Comparison of ENCODE assay signal across 1 cellular context in genomic region chr1:151192047-151192446, GRCh38.
A peak's percentile ranks its signal among the peaks of the same experiment; 100 is the strongest.
TF ChIP-seq lines count a peak whose summit lies in the region.

No MANE protein-coding gene starts in this region.

TF ChIP-seq in HepG2, 621 proteins besides CTCF, POLR2A, EP300 and RAD21:
- no peak for TF ChIP-seq ZNF142 (CRISPR knock-in tag; IDR thresholded peaks at IDR 0.05)
- no peak for TF ChIP-seq PRDM10 (CRISPR knock-in tag; IDR thresholded peaks at IDR 0.05; ENCODE audit: low read depth)
- TF ChIP-seq ARID4A (CRISPR knock-in tag; IDR thresholded peaks at IDR 0.05; ENCODE audit: borderline replicate concordance), result no peak
- no peak for TF ChIP-seq TAF1 (CRISPR knock-in tag; IDR thresholded peaks at IDR 0.05)
- no peak for TF ChIP-seq ZBTB21 (CRISPR knock-in tag; IDR thresholded peaks at IDR 0.05)
- no peak for TF ChIP-seq ZNF543 (CRISPR knock-in tag; IDR thresholded peaks at IDR 0.05)
- peak; percentile 65; the same call in 1 of the 2 replicates for TF ChIP-seq CEBPB (IDR thresholded peaks at IDR 0.05; ENCODE audit: borderline replicate concordance, low read depth, low read length)
- TF ChIP-seq STAG1 (CRISPR knock-in tag; IDR thresholded peaks at IDR 0.05), result no peak
- peak in 1 of 2 experiments; percentile 58; a peak in 1 of 4 replicates for TF ChIP-seq ATF4 (CRISPR knock-in tag; IDR thresholded peaks at IDR 0.05)
- 0 out of 2 replicates have a peak, but pooled peaks have one; percentile 33 for TF ChIP-seq FOXP4 (CRISPR knock-in tag; IDR thresholded peaks at IDR 0.05)
- TF ChIP-seq GMEB1 (CRISPR knock-in tag; IDR thresholded peaks at IDR 0.05; ENCODE audit: borderline replicate concordance), result no peak
- TF ChIP-seq FOXP1 (IDR thresholded peaks at IDR 0.05), result no peak
- peak; percentile 47; the same call in 1 of the 2 replicates for TF ChIP-seq FOXP1 (CRISPR knock-in tag; IDR thresholded peaks at IDR 0.05)
- no peak for TF ChIP-seq ISL2 (CRISPR knock-in tag; IDR thresholded peaks at IDR 0.05)
- no peak for TF ChIP-seq TIGD3 (CRISPR knock-in tag; IDR thresholded peaks at IDR 0.05; ENCODE audit: borderline replicate concordance)
- no peak for TF ChIP-seq NR2C2 (CRISPR knock-in tag; IDR thresholded peaks at IDR 0.05; ENCODE audit: borderline replicate concordance)
- no peak for TF ChIP-seq KAT8 (CRISPR knock-in tag; IDR thresholded peaks at IDR 0.05)
- no peak for TF ChIP-seq CERS6 (CRISPR knock-in tag; IDR thresholded peaks at IDR 0.05)
- no peak for TF ChIP-seq ZBTB42 (CRISPR knock-in tag; IDR thresholded peaks at IDR 0.05)
- peak; percentile 46; the same call in 1 of the 2 replicates for TF ChIP-seq ATF7 (IDR thresholded peaks at IDR 0.05)
- TF ChIP-seq ATF7 (CRISPR knock-in tag; IDR thresholded peaks at IDR 0.05), result no peak
- TF ChIP-seq AKNA (CRISPR knock-in tag; IDR thresholded peaks at IDR 0.05; ENCODE audit: borderline replicate concordance), result no peak
- peak; percentile 61 for TF ChIP-seq CEBPG (CRISPR knock-in tag; IDR thresholded peaks at IDR 0.05)
